2 cellular contexts compared by ENCODE assay signal in the genomic region with DNA sequence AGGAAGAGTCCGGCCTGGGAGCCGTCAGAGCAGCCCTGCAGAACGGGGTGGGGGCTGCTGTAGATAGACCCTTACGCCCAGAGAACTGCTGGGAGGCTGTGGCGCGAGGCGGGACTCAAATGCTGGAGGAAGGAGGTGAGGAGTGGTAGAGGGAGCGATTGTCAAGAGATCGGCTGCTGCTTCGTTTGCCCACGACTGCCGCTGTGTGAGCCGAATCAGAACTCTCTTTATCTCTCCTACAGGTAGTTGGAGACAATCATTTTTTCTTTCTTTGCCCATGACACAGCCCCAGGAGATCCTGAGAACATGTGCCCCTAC.
TF ChIP-seq lines count a peak whose summit lies in the region.

No MANE protein-coding gene starts in this region.

TF ChIP-seq in H1, 55 proteins besides CTCF, POLR2A, EP300 and RAD21:
- TF ChIP-seq SP1 (IDR thresholded peaks at IDR 0.05; ENCODE audit: low read depth, low read length) = no peak
- no peak for TF ChIP-seq PHF8 (conservative IDR thresholded peaks at IDR 0.05; ENCODE audit: low read depth, low read length)
- TF ChIP-seq EZH2 (IDR thresholded peaks at IDR 0.05; ENCODE audit: low read depth, low read length, severe bottlenecking) = no peak
- TF ChIP-seq CBX5 (IDR thresholded peaks at IDR 0.05; ENCODE audit: low read depth, low read length) = no peak
- TF ChIP-seq HDAC2 (IDR thresholded peaks at IDR 0.05; ENCODE audit: borderline replicate concordance in 1 of 2, low read depth in 2 of 2, low read length in 2 of 2) = peak in 1 of 2 experiments; percentile 77; a peak in 1 of 4 replicates
- no peak for TF ChIP-seq SIX5 (IDR thresholded peaks at IDR 0.05; ENCODE audit: low read depth, low read length)
- TF ChIP-seq NANOG (IDR thresholded peaks at IDR 0.05; ENCODE audit: insufficient read depth, low read depth, low read length, poor library complexity, severe bottlenecking) = no peak
- TF ChIP-seq TCF12 (IDR thresholded peaks at IDR 0.05; ENCODE audit: low read depth, low read length) = no peak
- TF ChIP-seq SIRT6 (IDR thresholded peaks at IDR 0.05; ENCODE audit: low read length) = no peak
- TF ChIP-seq TEAD4 (IDR thresholded peaks at IDR 0.05; ENCODE audit: low read depth, low read length) = no peak
- TF ChIP-seq SAP30 (IDR thresholded peaks at IDR 0.05; ENCODE audit: insufficient read depth, insufficient replicate concordance, low read length) = peak; percentile 86

TF ChIP-seq in neural cell, 6 proteins besides CTCF, POLR2A, EP300 and RAD21:
- TF ChIP-seq SMC3 (conservative IDR thresholded peaks at IDR 0.05; ENCODE audit: poor library complexity) (peak; percentile 30), POLR2AphosphoS5 (IDR thresholded peaks at IDR 0.05) (no peak), MXI1 (conservative IDR thresholded peaks at IDR 0.05; ENCODE audit: poor library complexity, severe bottlenecking) (no peak)
